ENCODE assay signal across 9 cellular contexts in the genomic region with DNA sequence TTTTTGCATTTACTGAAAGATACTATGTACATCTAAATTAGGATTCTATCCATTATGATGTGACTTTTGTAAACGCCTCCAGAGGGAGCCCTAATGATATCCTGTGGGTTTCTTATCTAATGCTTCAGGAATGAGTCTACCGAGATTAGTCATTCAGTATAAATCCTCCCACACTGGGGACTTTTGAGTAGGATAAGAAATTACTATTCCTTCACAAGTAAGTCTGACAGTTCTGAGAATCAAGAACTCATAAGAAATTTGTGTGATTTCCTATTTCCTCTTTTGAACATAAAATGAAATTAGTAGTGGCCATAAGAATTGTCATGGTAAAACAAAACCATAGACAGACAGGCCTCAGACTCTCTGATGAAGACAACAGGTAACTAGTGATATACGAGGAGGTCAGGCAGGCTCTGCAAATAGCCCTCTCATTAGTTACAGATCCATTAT. TPM values are rescaled to one million over a fixed set of nuclear protein-coding genes. Genes with fewer than 3 reads are reported as not detected.
DNase-seq lines count a peak whose midpoint lies in the region; ATAC-seq, FAIRE-seq and TF ChIP-seq lines count a peak whose summit lies in the region.
"Had no signal": no experiment of that assay in that cellular context is flagged by ENCODE, and none has a peak within 500 bp of the region (broad histone marks: within the 10 kb centered on the region; RNA-seq: fewer than 3 reads in every experiment).

No MANE protein-coding gene starts in this region.

- no peaks in the 10 kb centered on the region for H3K9me3 Mint-ChIP-seq in astrocyte (ENCODE audit: unreplicated experiment)

- no peak overlapping the region for H3K4me3 ChIP-seq in AG04450 (ENCODE audit: low read depth, low read length)
- H3K4me3 ChIP-seq in astrocyte (ENCODE audit: insufficient read depth, low read depth, low read length), result no peak overlapping the region
- no peak overlapping the region for H3K4me3 ChIP-seq in liver (ENCODE audit: low read depth in 1 of 3, low read length in 3 of 3)

- H3K4me1 ChIP-seq in astrocyte (ENCODE audit: insufficient read depth, low read length), result no peaks in the 10 kb centered on the region
- H3K4me1 ChIP-seq in liver (ENCODE audit: control insufficient read depth in 4 of 4, insufficient read depth in 4 of 4, low read length in 3 of 4), result no peaks in the 10 kb centered on the region

- no peaks in the 10 kb centered on the region for H3K27me3 Mint-ChIP-seq in astrocyte (ENCODE audit: low read depth, unreplicated experiment)

- H3K27me3 ChIP-seq in AG04450 (ENCODE audit: control insufficient read depth, insufficient read depth, low read length) (no peaks in the 10 kb centered on the region), astrocyte (ENCODE audit: insufficient read depth, low read length) (no peaks in the 10 kb centered on the region), liver (ENCODE audit: control insufficient read depth in 4 of 4, insufficient read depth in 4 of 4, low read length in 3 of 4) (no peaks in the 10 kb centered on the region)

- H3K36me3 Mint-ChIP-seq in astrocyte (ENCODE audit: low read depth, unreplicated experiment), result no peaks in the 10 kb centered on the region

- peak; percentile 81 for ATAC-seq in GM18858 (IDR thresholded peaks at IDR 0.05; ENCODE audit: unreplicated experiment)
- ATAC-seq in HG03439 (IDR thresholded peaks at IDR 0.05; ENCODE audit: unreplicated experiment), result no peak

- TF ChIP-seq CTCF in AG04450 (IDR thresholded peaks at IDR 0.05; ENCODE audit: low read depth, low read length) (0 out of 2 replicates have a peak, but pooled peaks have one; percentile 7), LNCAP (IDR thresholded peaks at IDR 0.05) (peak; percentile 77), astrocyte (IDR thresholded peaks at IDR 0.05; ENCODE audit: insufficient read depth, low read depth, low read length) (peak; percentile 29), liver (IDR thresholded peaks at IDR 0.05; ENCODE audit: low read depth, low read length, missing input control) (peak; percentile 36)

- FAIRE-seq in astrocyte (lab: Jason Lieb, UNC), result no peak

- H3K9ac ChIP-seq in astrocyte (ENCODE audit: low read length) (no peak overlapping the region), liver (ENCODE audit: low read depth in 1 of 2, low read length in 2 of 2) (no peak overlapping the region)

- no peak overlapping the region for H3K4me2 ChIP-seq in astrocyte (ENCODE audit: low read length)

- TF ChIP-seq RAD21 in liver (IDR thresholded peaks at IDR 0.05), result peak; percentile 60 to 68

- no peaks in the 10 kb centered on the region for H4K20me1 ChIP-seq in astrocyte (ENCODE audit: insufficient read depth, low read length)

- H3K27ac ChIP-seq in AG04450 (ENCODE audit: low read depth, low read length), result no peak overlapping the region
- H3K27ac ChIP-seq in astrocyte (ENCODE audit: low read depth, low read length), result no peak overlapping the region
- no peak overlapping the region for H3K27ac ChIP-seq in liver (ENCODE audit: low read depth in 1 of 2, low read length in 2 of 2)

- peaks cover 7% of the 10 kb centered on the region for H3K4me1 Mint-ChIP-seq in astrocyte (ENCODE audit: low read depth, unreplicated experiment)

- H3K79me2 ChIP-seq in astrocyte (ENCODE audit: insufficient read depth, low read length), result no peaks in the 10 kb centered on the region

- H3K4me3 Mint-ChIP-seq in astrocyte (ENCODE audit: unreplicated experiment), result no peak overlapping the region

- H3K9me3 ChIP-seq in AG04450 (ENCODE audit: control insufficient read depth, insufficient read depth, low read length), result peaks cover 10% of the 10 kb centered on the region; the same call in 1 of the 2 replicates
- H3K9me3 ChIP-seq in astrocyte (ENCODE audit: insufficient read depth, low read depth, low read length), result peaks cover 2% of the 10 kb centered on the region
- no peaks in the 10 kb centered on the region for H3K9me3 ChIP-seq in liver (ENCODE audit: control insufficient read depth in 4 of 4, low read length in 3 of 4)

- no peaks in the 10 kb centered on the region for H3K36me3 ChIP-seq in astrocyte (ENCODE audit: insufficient read depth, low read length)
- no peaks in the 10 kb centered on the region for H3K36me3 ChIP-seq in liver (ENCODE audit: control insufficient read depth in 4 of 4, insufficient read depth in 3 of 4, low read depth in 1 of 4, low read length in 3 of 4)

- 5% methylated on average over 3 of the region's 3 CpGs for WGBS in liver

- peak overlapping the region; percentile 92 for H3K27ac Mint-ChIP-seq in astrocyte (ENCODE audit: unreplicated experiment)

- CTCF ChIA-PET in AG04450 (lab: Charles Lee), result no interaction called here

- POLR2A ChIA-PET in AG04450 (lab: Yijun Ruan, JAX), result no interaction called here

- no peak overlapping the region for H2AFZ ChIP-seq in astrocyte (ENCODE audit: low read depth, low read length)

- DNase-seq in AG04450 (ENCODE audit: low read depth, low spot score) (no peak), astrocyte (ENCODE audit: low read depth) (peak; percentile 13), OCI-M2 (lab: John Stamatoyannopoulos, UW; ENCODE audit: unreplicated experiment) (no peak), NK-92 (lab: John Stamatoyannopoulos, UW; ENCODE audit: unreplicated experiment) (no peak)

TF ChIP-seq in liver, 16 proteins besides CTCF, POLR2A, EP300 and RAD21:
- no peak for TF ChIP-seq RXRA (IDR thresholded peaks at IDR 0.05)
- TF ChIP-seq TAF1 (conservative IDR thresholded peaks at IDR 0.05), result no peak
- TF ChIP-seq, protein P1, sequence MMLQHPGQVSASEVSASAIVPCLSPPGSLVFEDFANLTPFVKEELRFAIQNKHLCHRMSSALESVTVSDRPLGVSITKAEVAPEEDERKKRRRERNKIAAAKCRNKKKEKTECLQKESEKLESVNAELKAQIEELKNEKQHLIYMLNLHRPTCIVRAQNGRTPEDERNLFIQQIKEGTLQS (IDR thresholded peaks at IDR 0.05), result no peak
- no peak for TF ChIP-seq NR2F2 (IDR thresholded peaks at IDR 0.05)
- TF ChIP-seq JUND (IDR thresholded peaks at IDR 0.05), result peak in 1 of 2 donors; percentile 47
- no peak for TF ChIP-seq GABPA (IDR thresholded peaks at IDR 0.05 in 1 of 2, conservative IDR thresholded peaks at IDR 0.05 in 1 of 2)
- TF ChIP-seq HNF4G (IDR thresholded peaks at IDR 0.05), result no peak
- no peak for TF ChIP-seq HNF4A (conservative IDR thresholded peaks at IDR 0.05)
- no peak for TF ChIP-seq FOXA1 (IDR thresholded peaks at IDR 0.05)
TF ChIP-seq in liver: peak in this region for 1.

RNA-seq across cellular contexts. Expression of gene OR5M1, which starts 10.0 kb away (rescaled TPM):
- polyA plus RNA-seq in AG04450 (2011; rRNA removed) (not detected in 2 replicates), liver (not detected)
- polyA minus RNA-seq in AG04450 (2011; rRNA and poly(A)+ RNA removed), result not detected in 2 replicates
- total RNA-seq in astrocyte (not detected in 2 replicates), liver (not detected)

RNA-seq across cellular contexts. Expression of gene OR5AP2, which starts 17.6 kb away (rescaled TPM):
- not detected in 2 replicates for polyA plus RNA-seq in AG04450 (2011; rRNA removed)
- polyA minus RNA-seq in AG04450 (2011; rRNA and poly(A)+ RNA removed), result not detected in 2 replicates
- not detected in 2 replicates for total RNA-seq in astrocyte
- not detected for total RNA-seq in liver
- polyA plus RNA-seq in liver, result not detected
- polyA plus RNA-seq: thymus had no signal

RNA-seq across cellular contexts. Expression of gene OR5AR1, which starts 38.8 kb away (rescaled TPM):
- not detected in 2 replicates for polyA plus RNA-seq in AG04450 (2011; rRNA removed)
- polyA minus RNA-seq in AG04450 (2011; rRNA and poly(A)+ RNA removed), result not detected in 2 replicates
- not detected in 2 replicates for total RNA-seq in astrocyte
- total RNA-seq in liver, result not detected
- polyA plus RNA-seq in liver, result not detected
- polyA plus RNA-seq: thymus had no signal

RNA-seq across cellular contexts. Expression of gene OR5M10, which starts 47.2 kb away (rescaled TPM):
- polyA plus RNA-seq in AG04450 (2011; rRNA removed) (not detected in 2 replicates), liver (not detected)
- polyA minus RNA-seq in AG04450 (2011; rRNA and poly(A)+ RNA removed), result not detected in 2 replicates
- total RNA-seq in astrocyte (not detected in 2 replicates), liver (not detected)
- polyA plus RNA-seq: thymus had no signal

Comparison
In these comparisons a context has a peak if more than half of its experiments do, and no peak if none do; other contexts are left out.
1. CTCF ChIP-seq: peak in every context shown above with its lines; median percentile 77 in LNCAP; 36 in liver; 29 in astrocyte; 7 in AG04450.